28 cellular contexts compared by ENCODE assay signal in the genomic region with DNA sequence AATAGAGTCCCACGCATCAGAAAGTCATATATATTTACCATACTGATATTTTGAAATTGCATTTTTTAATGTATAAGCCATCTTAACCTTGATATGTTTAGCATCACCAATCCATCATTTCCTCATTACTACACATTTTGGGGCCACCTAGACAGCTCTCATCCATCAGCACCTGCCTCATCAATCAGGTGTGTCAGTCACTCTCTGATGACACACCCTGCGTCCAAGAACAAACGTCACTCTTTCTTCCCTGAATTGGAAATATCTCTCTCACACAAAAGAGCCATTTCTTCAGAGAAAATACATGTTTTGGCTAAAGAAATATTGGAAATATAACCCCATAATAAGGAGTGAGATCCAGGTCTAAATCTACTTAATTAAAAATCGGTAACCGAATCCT. TPM values are rescaled to one million over a fixed set of nuclear protein-coding genes. Genes with fewer than 3 reads are reported as not detected.
DNase-seq lines count a peak whose midpoint lies in the region; ATAC-seq and TF ChIP-seq lines count a peak whose summit lies in the region.
"Had no signal": no experiment of that assay in that cellular context is flagged by ENCODE, and none has a peak within 500 bp of the region (broad histone marks: within the 10 kb centered on the region; RNA-seq: fewer than 3 reads in every experiment).

No MANE protein-coding gene starts in this region.

- CTCF ChIA-PET in HCT116 (lab: Charles Lee), result no interaction called here
- CTCF ChIA-PET in SK-N-SH (lab: Yijun Ruan, JAX), result interaction anchor here (1.1 to 4.2 kb wide), 6 partner anchors 11 to 400 kb away, joined by 3 to 30 read pairs (median 8); a partner anchor contains a TSS

- TF ChIP-seq EP300 in SK-N-SH (IDR thresholded peaks at IDR 0.05; ENCODE audit: borderline replicate concordance in 1 of 2, low read depth in 1 of 2, low read length in 1 of 2), result no peak

- no peak for ATAC-seq in HCT116
- no peak for ATAC-seq in HG02610 (IDR thresholded peaks at IDR 0.05; ENCODE audit: unreplicated experiment)
- ATAC-seq: activated T-cell treated with anti-CD3 and anti-CD28 coated beads, Interleukin-2, amount 50 U/mL, for 4 hours; CD8-positive, alpha-beta T cell; GM12878; left colon; stimulated activated effector memory CD8-positive, alpha-beta T cell treated with anti-CD3 and anti-CD28 coated beads, Interleukin-12 subunit alpha, Interleukin-12 subunit beta, amount 100 ng/mL, for 72 hours had no signal

- H2AFZ ChIP-seq in HCT116 (ENCODE audit: low read depth, low read length, poor library complexity, severe bottlenecking) (peak overlapping the region; percentile 27), SK-N-SH (ENCODE audit: low read depth) (peak overlapping the region; percentile 2; the same call in 1 of the 2 replicates)

- no peak overlapping the region for H3K4me3 Mint-ChIP-seq in neural crest cell
- H3K4me3 Mint-ChIP-seq: activated T-cell treated with anti-CD3 and anti-CD28 coated beads, Interleukin-2, amount 50 U/mL, for 4 hours; CD8-positive, alpha-beta T cell; H9; immature natural killer cell; stimulated activated effector memory CD8-positive, alpha-beta T cell treated with anti-CD3 and anti-CD28 coated beads, Interleukin-12 subunit alpha, Interleukin-12 subunit beta, amount 100 ng/mL, for 72 hours had no signal

- H3K4me2 ChIP-seq in HCT116 (ENCODE audit: low read length) (no peak overlapping the region), SK-N-SH (peak overlapping the region; percentile 25)

- DNase-seq in HCT116 (ENCODE audit: low read depth, low spot score) (no peak), SK-N-SH (no peak), dermis blood vessel endothelial cell (peak; percentile 28), neural crest cell (ENCODE audit: low read depth, low spot score) (no peak), NCI-H748 (lab: John Stamatoyannopoulos, UW; ENCODE audit: unreplicated experiment) (no peak), retina (no peak), hippocampal formation (lab: John Stamatoyannopoulos, UW) (no peak)
- DNase-seq: activated CD4-positive, alpha-beta T cell treated with anti-CD3 and anti-CD28 coated beads, Interleukin-2, amount 50 U/mL, for 1 hour; activated CD4-positive, CD25-positive, alpha-beta regulatory T cell; activated gamma-delta T cell; activated T-cell treated with anti-CD3 and anti-CD28 coated beads, Interleukin-2, amount 50 U/mL, for 4 hours; CD8-positive, alpha-beta T cell; cerebellar nuclear complex; dorsolateral prefrontal cortex; H9; hypothalamus; immature natural killer cell; left colon; NCI-H187 treated with DMSO at 0.1 percent for 48 hours; NCI-H2171; stimulated activated CD4-positive, alpha-beta T cell treated with anti-CD3 and anti-CD28 coated beads, Interleukin-15, amount 100 ng/mL, for 24 hours; transverse colon had no signal

- RAD21 ChIA-PET in HCT116 (lab: Charles Lee; ENCODE audit: low non-redundant PET in 1 of 2, low total read pairs in 2 of 2, uncharacterized antibody in 2 of 2, unreplicated experiment in 2 of 2), result no interaction called here

- H3K9me2 ChIP-seq in HCT116 (ENCODE audit: insufficient read depth) (no peaks in the 10 kb centered on the region), SK-N-SH (no peaks in the 10 kb centered on the region)

- no peak overlapping the region for H3K27ac ChIP-seq in HCT116 (ENCODE audit: low read depth, low read length)
- peak overlapping the region; percentile 80 to 98 for H3K27ac ChIP-seq in SK-N-SH (ENCODE audit: low read depth in 2 of 2, low read length in 1 of 2)
- H3K27ac ChIP-seq: dorsolateral prefrontal cortex, neutrophil, transverse colon had no signal

- H3K9me3 Mint-ChIP-seq in neural crest cell, result no peaks in the 10 kb centered on the region
- H3K9me3 Mint-ChIP-seq: H9; immature natural killer cell; stimulated activated effector memory CD8-positive, alpha-beta T cell treated with anti-CD3 and anti-CD28 coated beads, Interleukin-12 subunit alpha, Interleukin-12 subunit beta, amount 100 ng/mL, for 72 hours had no signal

- TF ChIP-seq RAD21 in HCT116 (IDR thresholded peaks at IDR 0.05; ENCODE audit: low read depth) (no peak), SK-N-SH (IDR thresholded peaks at IDR 0.05; ENCODE audit: low read length) (no peak)

- H3K36me3 Mint-ChIP-seq in neural crest cell (ENCODE audit: low read depth), result no peaks in the 10 kb centered on the region
- H3K36me3 Mint-ChIP-seq: CD8-positive, alpha-beta T cell; immature natural killer cell; stimulated activated effector memory CD8-positive, alpha-beta T cell treated with anti-CD3 and anti-CD28 coated beads, Interleukin-12 subunit alpha, Interleukin-12 subunit beta, amount 100 ng/mL, for 72 hours had no signal

- intact Hi-C loops in HCT116 (cut with micrococcal nuclease), result no loop called here

- TF ChIP-seq CTCF in HCT116 (IDR thresholded peaks at IDR 0.05 in 2 of 3, conservative IDR thresholded peaks at IDR 0.05 in 1 of 3; ENCODE audit: borderline replicate concordance in 1 of 3, insufficient read depth in 1 of 3, low read depth in 2 of 3, low read length in 2 of 3) (no peak), SK-N-SH (IDR thresholded peaks at IDR 0.05) (no peak), neural crest cell (conservative IDR thresholded peaks at IDR 0.05) (no peak)

- H3K4me3 ChIP-seq in HCT116 (replicated peaks in 1 of 2; ENCODE audit: low read depth in 1 of 2, low read length in 2 of 2) (no peak overlapping the region), SK-N-SH (ENCODE audit: low read depth in 2 of 2, low read length in 1 of 2) (no peak overlapping the region)
- H3K4me3 ChIP-seq: dorsolateral prefrontal cortex, GM12878, transverse colon had no signal

- H3K27ac Mint-ChIP-seq in neural crest cell (ENCODE audit: unreplicated experiment), result peak overlapping the region; percentile 38
- H3K27ac Mint-ChIP-seq: CD8-positive, alpha-beta T cell; immature natural killer cell; progenitor cell of endocrine pancreas; stimulated activated effector memory CD8-positive, alpha-beta T cell treated with anti-CD3 and anti-CD28 coated beads, Interleukin-12 subunit alpha, Interleukin-12 subunit beta, amount 100 ng/mL, for 72 hours had no signal

- H3K36me3 ChIP-seq in HCT116 (ENCODE audit: control insufficient read depth in 1 of 2, insufficient read depth in 2 of 2, low read length in 2 of 2), result no peaks in the 10 kb centered on the region
- no peaks in the 10 kb centered on the region for H3K36me3 ChIP-seq in SK-N-SH (replicated peaks in 1 of 2; ENCODE audit: control insufficient read depth in 1 of 2, insufficient read depth in 2 of 2, low read length in 1 of 2)
- H3K36me3 ChIP-seq: BE2C, neutrophil, transverse colon had no signal

- H3K9ac ChIP-seq in HCT116 (ENCODE audit: low read length), result no peak overlapping the region
- peak overlapping the region; percentile 57 for H3K9ac ChIP-seq in SK-N-SH

- no peaks in the 10 kb centered on the region for H3K27me3 Mint-ChIP-seq in neural crest cell (ENCODE audit: low read depth)
- H3K27me3 Mint-ChIP-seq: progenitor cell of endocrine pancreas had no signal

- BruUV-seq in HCT116 (replicated peaks; lab: Mats Ljungman, UMichigan), result no TSS peak

- H3K4me1 ChIP-seq in HCT116 (ENCODE audit: control insufficient read depth in 1 of 2, insufficient read depth in 2 of 2, low read length in 2 of 2), result no peaks in the 10 kb centered on the region
- peaks cover 22 to 28% of the 10 kb centered on the region in 2 experiments; a peak in 3 of 4 replicates for H3K4me1 ChIP-seq in SK-N-SH (ENCODE audit: control insufficient read depth in 1 of 2, insufficient read depth in 2 of 2, low read depth in 1 of 2, low read length in 1 of 2)
- H3K4me1 ChIP-seq: BE2C, transverse colon had no signal

- TF ChIP-seq POLR2A in HCT116 (IDR thresholded peaks at IDR 0.05; ENCODE audit: borderline replicate concordance, extremely low read depth, insufficient read depth, insufficient read length), result no peak

- WGBS in SK-N-SH (ENCODE audit: low lambda C conversion rate), result 24% methylated on average over 5 of the region's 5 CpGs

- H3K79me2 ChIP-seq in HCT116 (ENCODE audit: insufficient read depth, low read length) (no peaks in the 10 kb centered on the region), SK-N-SH (ENCODE audit: insufficient read depth) (no peaks in the 10 kb centered on the region)

- H4K20me1 ChIP-seq in HCT116 (ENCODE audit: insufficient read depth), result no peaks in the 10 kb centered on the region
- no peaks in the 10 kb centered on the region for H4K20me1 ChIP-seq in SK-N-SH (ENCODE audit: insufficient read depth)

- peaks cover 50% of the 10 kb centered on the region for H3F3A ChIP-seq in SK-N-SH (replicated peaks; ENCODE audit: insufficient read depth)

- POLR2A ChIA-PET in HCT116 (lab: Charles Lee) (no interaction called here), SK-N-SH (lab: Yijun Ruan, JAX) (interaction anchor here (0.9 kb wide), 2 partner anchors 345 to 374 kb away, joined by 3 read pairs; a partner anchor contains a TSS)

- H3K9me3 ChIP-seq in HCT116 (ENCODE audit: control insufficient read depth in 1 of 2, insufficient read depth in 1 of 2, low read depth in 1 of 2, low read length in 2 of 2) (no peaks in the 10 kb centered on the region), SK-N-SH (no peaks in the 10 kb centered on the region)
- H3K9me3 ChIP-seq: BE2C, neutrophil, transverse colon had no signal

- no peaks in the 10 kb centered on the region for H3K27me3 ChIP-seq in HCT116 (ENCODE audit: insufficient read depth, low read length)
- H3K27me3 ChIP-seq in SK-N-SH (ENCODE audit: insufficient read depth), result no peaks in the 10 kb centered on the region
- H3K27me3 ChIP-seq: BE2C, neutrophil, transverse colon had no signal

- H3K4me1 Mint-ChIP-seq in neural crest cell, result peaks cover 24% of the 10 kb centered on the region
- H3K4me1 Mint-ChIP-seq: immature natural killer cell; stimulated activated effector memory CD8-positive, alpha-beta T cell treated with anti-CD3 and anti-CD28 coated beads, Interleukin-12 subunit alpha, Interleukin-12 subunit beta, amount 100 ng/mL, for 72 hours had no signal

TF ChIP-seq in HCT116, 20 proteins besides CTCF, POLR2A, EP300 and RAD21 (continues in another document):
- no peak for TF ChIP-seq ELF1 (IDR thresholded peaks at IDR 0.05; ENCODE audit: borderline replicate concordance, low read depth)

TF ChIP-seq in SK-N-SH, 30 proteins besides CTCF, POLR2A, EP300 and RAD21 (continues in another document):
- TF ChIP-seq, protein P1, sequence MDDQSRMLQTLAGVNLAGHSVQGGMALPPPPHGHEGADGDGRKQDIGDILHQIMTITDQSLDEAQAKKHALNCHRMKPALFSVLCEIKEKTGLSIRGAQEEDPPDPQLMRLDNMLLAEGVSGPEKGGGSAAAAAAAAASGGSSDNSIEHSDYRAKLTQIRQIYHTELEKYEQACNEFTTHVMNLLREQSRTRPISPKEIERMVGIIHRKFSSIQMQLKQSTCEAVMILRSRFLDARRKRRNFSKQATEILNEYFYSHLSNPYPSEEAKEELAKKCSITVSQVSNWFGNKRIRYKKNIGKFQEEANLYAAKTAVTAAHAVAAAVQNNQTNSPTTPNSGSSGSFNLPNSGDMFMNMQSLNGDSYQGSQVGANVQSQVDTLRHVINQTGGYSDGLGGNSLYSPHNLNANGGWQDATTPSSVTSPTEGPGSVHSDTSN (IDR thresholded peaks at IDR 0.05), result peak; percentile 93

RNA-seq across cellular contexts. Expression of a gene that starts 38.9 kb away (rescaled TPM):
- total RNA-seq in HCT116 (2021; ENCODE audit: unreplicated experiment) (29.5 TPM), dermis blood vessel endothelial cell (63.3 and 83.7 TPM in 2 replicates), neural crest cell (32.8 and 33.7 TPM in 2 replicates)
- polyA plus RNA-seq in HCT116 (2012), result 14.2 and 17.4 TPM in 2 replicates
- 59.8 and 81.4 TPM in 2 replicates for polyA plus RNA-seq in SK-N-SH (2012; rRNA removed)
- 63.3 and 65.7 TPM in 2 replicates for polyA plus RNA-seq in SK-N-SH (2012; cell fraction: cytosol; rRNA removed)
- 21.3 and 45.6 TPM in 2 replicates for polyA plus RNA-seq in SK-N-SH (2012; cell fraction: nucleus; rRNA removed)
